Comparison of ENCODE assay signal across 1 cellular context in genomic region chr3:15952543-15953175, GRCh38.
TF ChIP-seq lines count a peak whose summit lies in the region.

No MANE protein-coding gene starts in this region.

TF ChIP-seq in HepG2, 621 proteins besides CTCF, POLR2A, EP300 and RAD21 (continued from another document and continues in another):
- TF ChIP-seq, protein P1, sequence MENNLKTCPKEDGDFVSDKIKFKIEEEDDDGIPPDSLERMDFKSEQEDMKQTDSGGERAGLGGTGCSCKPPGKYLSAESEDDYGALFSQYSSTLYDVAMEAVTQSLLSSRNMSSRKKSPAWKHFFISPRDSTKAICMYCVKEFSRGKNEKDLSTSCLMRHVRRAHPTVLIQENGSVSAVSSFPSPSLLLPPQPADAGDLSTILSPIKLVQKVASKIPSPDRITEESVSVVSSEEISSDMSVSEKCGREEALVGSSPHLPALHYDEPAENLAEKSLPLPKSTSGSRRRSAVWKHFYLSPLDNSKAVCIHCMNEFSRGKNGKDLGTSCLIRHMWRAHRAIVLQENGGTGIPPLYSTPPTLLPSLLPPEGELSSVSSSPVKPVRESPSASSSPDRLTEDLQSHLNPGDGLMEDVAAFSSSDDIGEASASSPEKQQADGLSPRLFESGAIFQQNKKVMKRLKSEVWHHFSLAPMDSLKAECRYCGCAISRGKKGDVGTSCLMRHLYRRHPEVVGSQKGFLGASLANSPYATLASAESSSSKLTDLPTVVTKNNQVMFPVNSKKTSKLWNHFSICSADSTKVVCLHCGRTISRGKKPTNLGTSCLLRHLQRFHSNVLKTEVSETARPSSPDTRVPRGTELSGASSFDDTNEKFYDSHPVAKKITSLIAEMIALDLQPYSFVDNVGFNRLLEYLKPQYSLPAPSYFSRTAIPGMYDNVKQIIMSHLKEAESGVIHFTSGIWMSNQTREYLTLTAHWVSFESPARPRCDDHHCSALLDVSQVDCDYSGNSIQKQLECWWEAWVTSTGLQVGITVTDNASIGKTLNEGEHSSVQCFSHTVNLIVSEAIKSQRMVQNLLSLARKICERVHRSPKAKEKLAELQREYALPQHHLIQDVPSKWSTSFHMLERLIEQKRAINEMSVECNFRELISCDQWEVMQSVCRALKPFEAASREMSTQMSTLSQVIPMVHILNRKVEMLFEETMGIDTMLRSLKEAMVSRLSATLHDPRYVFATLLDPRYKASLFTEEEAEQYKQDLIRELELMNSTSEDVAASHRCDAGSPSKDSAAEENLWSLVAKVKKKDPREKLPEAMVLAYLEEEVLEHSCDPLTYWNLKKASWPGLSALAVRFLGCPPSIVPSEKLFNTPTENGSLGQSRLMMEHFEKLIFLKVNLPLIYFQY (CRISPR knock-in tag; IDR thresholded peaks at IDR 0.05; ENCODE audit: borderline replicate concordance), result 0 out of 2 replicates have a peak, but pooled peaks have one; percentile 30
- TF ChIP-seq ZSCAN5A (CRISPR knock-in tag; IDR thresholded peaks at IDR 0.05; ENCODE audit: borderline replicate concordance) (no peak), NFE2L2 (IDR thresholded peaks at IDR 0.05; ENCODE audit: low read length) (peak; percentile 64; the same call in 1 of the 2 replicates), MEIS2 (CRISPR knock-in tag; IDR thresholded peaks at IDR 0.05) (no peak), ZNF740 (CRISPR knock-in tag; IDR thresholded peaks at IDR 0.05) (no peak), RFXANK (CRISPR knock-in tag; IDR thresholded peaks at IDR 0.05) (no peak), GPBP1L1 (CRISPR knock-in tag; IDR thresholded peaks at IDR 0.05) (no peak), TGIF2 (CRISPR knock-in tag; IDR thresholded peaks at IDR 0.05) (no peak), GPN1 (CRISPR knock-in tag; IDR thresholded peaks at IDR 0.05; ENCODE audit: borderline replicate concordance) (no peak), FOXP4 (CRISPR knock-in tag; IDR thresholded peaks at IDR 0.05) (0 out of 2 replicates have a peak, but pooled peaks have one; percentile 18), ZNF337 (CRISPR knock-in tag; IDR thresholded peaks at IDR 0.05; ENCODE audit: borderline replicate concordance, low read depth) (no peak), TP53 (CRISPR knock-in tag; conservative IDR thresholded peaks at IDR 0.05) (no peak), TEAD2 (CRISPR knock-in tag; IDR thresholded peaks at IDR 0.05) (no peak), CEBPB (IDR thresholded peaks at IDR 0.05; ENCODE audit: borderline replicate concordance, low read depth, low read length) (no peak), RORA (CRISPR knock-in tag; IDR thresholded peaks at IDR 0.05) (no peak), SOX5 (CRISPR knock-in tag; IDR thresholded peaks at IDR 0.05; ENCODE audit: borderline replicate concordance) (peak; percentile 30; the same call in 1 of the 2 replicates), ZNF335 (CRISPR knock-in tag; IDR thresholded peaks at IDR 0.05) (no peak), MAFG (CRISPR knock-in tag; IDR thresholded peaks at IDR 0.05) (no peak), ZNF773 (CRISPR knock-in tag; IDR thresholded peaks at IDR 0.05; ENCODE audit: borderline replicate concordance) (no peak), ZFP36L1 (CRISPR knock-in tag; IDR thresholded peaks at IDR 0.05) (no peak), JUN (CRISPR knock-in tag; IDR thresholded peaks at IDR 0.05) (no peak), NR2C2 (CRISPR knock-in tag; IDR thresholded peaks at IDR 0.05; ENCODE audit: borderline replicate concordance) (0 out of 2 replicates have a peak, but pooled peaks have one; percentile 20), SKIL (CRISPR knock-in tag; IDR thresholded peaks at IDR 0.05; ENCODE audit: borderline replicate concordance) (no peak), ATM (IDR thresholded peaks at IDR 0.05; ENCODE audit: borderline replicate concordance) (no peak), ZFAT (CRISPR knock-in tag; conservative IDR thresholded peaks at IDR 0.05) (no peak), NCOA5 (CRISPR knock-in tag; IDR thresholded peaks at IDR 0.05) (no peak), RBM22 (optimal IDR thresholded peaks at IDR 0.05; ENCODE audit: low read length) (no peak), ZNF326 (CRISPR knock-in tag; IDR thresholded peaks at IDR 0.05; ENCODE audit: borderline replicate concordance) (no peak), MED8 (CRISPR knock-in tag; IDR thresholded peaks at IDR 0.05; ENCODE audit: insufficient replicate concordance) (no peak), NCOR1 (IDR thresholded peaks at IDR 0.05; ENCODE audit: borderline replicate concordance, low read length) (peak; percentile 51; the same call in 1 of the 2 replicates), CBX1 (IDR thresholded peaks at IDR 0.05; ENCODE audit: low read depth) (no peak), BRD4 (CRISPR knock-in tag; IDR thresholded peaks at IDR 0.05) (no peak), MXD4 (CRISPR knock-in tag; IDR thresholded peaks at IDR 0.05) (no peak), SMAD1 (CRISPR knock-in tag; IDR thresholded peaks at IDR 0.05; ENCODE audit: borderline replicate concordance, low read depth) (no peak), MAFK (conservative IDR thresholded peaks at IDR 0.05 in 1 of 2, IDR thresholded peaks at IDR 0.05 in 1 of 2; ENCODE audit: low read length in 2 of 2) (peak; percentile 88), ZNF691 (CRISPR knock-in tag; IDR thresholded peaks at IDR 0.05; ENCODE audit: borderline replicate concordance, low read depth) (no peak), TFDP1 (CRISPR knock-in tag; IDR thresholded peaks at IDR 0.05; ENCODE audit: borderline replicate concordance) (no peak), ZNF644 (CRISPR knock-in tag; IDR thresholded peaks at IDR 0.05; ENCODE audit: low read depth) (no peak), NONO (IDR thresholded peaks at IDR 0.05) (no peak), NONO (CRISPR knock-in tag; conservative IDR thresholded peaks at IDR 0.05) (no peak), DNMT3B (CRISPR knock-in tag; conservative IDR thresholded peaks at IDR 0.05) (no peak)
- TF ChIP-seq, protein P2, sequence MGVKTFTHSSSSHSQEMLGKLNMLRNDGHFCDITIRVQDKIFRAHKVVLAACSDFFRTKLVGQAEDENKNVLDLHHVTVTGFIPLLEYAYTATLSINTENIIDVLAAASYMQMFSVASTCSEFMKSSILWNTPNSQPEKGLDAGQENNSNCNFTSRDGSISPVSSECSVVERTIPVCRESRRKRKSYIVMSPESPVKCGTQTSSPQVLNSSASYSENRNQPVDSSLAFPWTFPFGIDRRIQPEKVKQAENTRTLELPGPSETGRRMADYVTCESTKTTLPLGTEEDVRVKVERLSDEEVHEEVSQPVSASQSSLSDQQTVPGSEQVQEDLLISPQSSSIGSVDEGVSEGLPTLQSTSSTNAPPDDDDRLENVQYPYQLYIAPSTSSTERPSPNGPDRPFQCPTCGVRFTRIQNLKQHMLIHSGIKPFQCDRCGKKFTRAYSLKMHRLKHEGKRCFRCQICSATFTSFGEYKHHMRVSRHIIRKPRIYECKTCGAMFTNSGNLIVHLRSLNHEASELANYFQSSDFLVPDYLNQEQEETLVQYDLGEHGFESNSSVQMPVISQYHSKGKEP (CRISPR knock-in tag; IDR thresholded peaks at IDR 0.05), result no peak
- TF ChIP-seq, protein P3, sequence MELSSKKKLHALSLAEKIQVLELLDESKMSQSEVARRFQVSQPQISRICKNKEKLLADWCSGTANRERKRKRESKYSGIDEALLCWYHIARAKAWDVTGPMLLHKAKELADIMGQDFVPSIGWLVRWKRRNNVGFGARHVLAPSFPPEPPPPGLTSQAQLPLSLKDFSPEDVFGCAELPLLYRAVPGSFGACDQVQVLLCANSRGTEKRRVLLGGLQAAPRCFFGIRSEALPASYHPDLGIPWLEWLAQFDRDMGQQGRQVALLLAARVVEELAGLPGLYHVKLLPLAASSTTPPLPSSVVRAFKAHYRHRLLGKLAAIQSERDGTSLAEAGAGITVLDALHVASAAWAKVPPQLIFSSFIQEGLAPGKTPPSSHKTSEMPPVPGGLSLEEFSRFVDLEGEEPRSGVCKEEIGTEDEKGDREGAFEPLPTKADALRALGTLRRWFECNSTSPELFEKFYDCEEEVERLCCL (CRISPR knock-in tag; IDR thresholded peaks at IDR 0.05; ENCODE audit: borderline replicate concordance), result no peak
